ENCODE assay signal across 1 cellular context in genomic region chr18:63102941-63103744, GRCh38.
TF ChIP-seq lines count a peak whose summit lies in the region.

No MANE protein-coding gene starts in this region.

TF ChIP-seq in GM23338, 12 proteins besides CTCF, POLR2A, EP300 and RAD21 (continued from another document):
- TF ChIP-seq POLR2AphosphoS5 (IDR thresholded peaks at IDR 0.05; ENCODE audit: low read depth) = no peak
- TF ChIP-seq ZNF114 (CRISPR knock-in tag; IDR thresholded peaks at IDR 0.05) = no peak
- TF ChIP-seq NANOG (IDR thresholded peaks at IDR 0.05; ENCODE audit: borderline replicate concordance) = no peak
- no peak for TF ChIP-seq REST (IDR thresholded peaks at IDR 0.05; ENCODE audit: unreplicated experiment)
- no peak for TF ChIP-seq STAT1 (IDR thresholded peaks at IDR 0.05; ENCODE audit: unreplicated experiment)
- no peak for TF ChIP-seq ZNF331 (CRISPR knock-in tag; IDR thresholded peaks at IDR 0.05; ENCODE audit: low read depth)
- no peak for TF ChIP-seq EZH2phosphoT487 (IDR thresholded peaks at IDR 0.05; ENCODE audit: unreplicated experiment)
- no peak for TF ChIP-seq ZNF462 (CRISPR knock-in tag; IDR thresholded peaks at IDR 0.05)
- no peak for TF ChIP-seq CREB1 (CRISPR knock-in tag; IDR thresholded peaks at IDR 0.05; ENCODE audit: low read depth)
